Comparison of ENCODE assay signal across 33 cellular contexts in the genomic region with DNA sequence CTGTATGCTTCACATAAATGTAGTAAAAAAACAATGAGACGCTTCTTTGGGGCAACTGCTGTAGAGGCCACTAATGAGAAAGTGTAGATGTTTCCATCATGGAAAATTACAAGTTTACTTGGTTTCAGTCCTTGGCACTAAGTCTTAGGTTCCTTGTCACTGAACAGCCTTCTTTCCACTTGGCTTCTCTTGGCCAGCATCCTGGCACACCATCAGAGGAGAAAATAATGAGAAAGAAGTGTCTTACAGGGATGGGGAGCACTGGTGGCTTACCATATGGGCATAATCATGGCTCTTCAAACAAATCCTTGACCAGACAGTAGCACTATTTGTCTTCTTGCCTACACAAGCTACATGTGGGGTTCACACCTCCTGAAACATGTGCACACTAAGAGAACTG.
"Had no signal": no experiment of that assay in that cellular context is flagged by ENCODE, and none has a peak within 500 bp of the region (broad histone marks: within the 10 kb centered on the region; RNA-seq: fewer than 3 reads in every experiment).

No MANE protein-coding gene starts in this region.

- H3K4me3 ChIP-seq: adrenal gland, body of pancreas, heart left ventricle, left ventricle myocardium inferior, lung, skin epidermis, stomach, uterus had no signal

- H3K27ac ChIP-seq: adrenal gland, body of pancreas, heart left ventricle, left ventricle myocardium inferior, stomach, uterus, WERI-Rb-1 had no signal

- H3K27me3 Mint-ChIP-seq: effector memory CD8-positive, alpha-beta T cell; progenitor cell of endocrine pancreas; T-helper 17 cell; type B pancreatic cell had no signal

- H3K36me3 Mint-ChIP-seq: activated naive CD4-positive, alpha-beta T cell treated with anti-CD3 and anti-CD28 coated beads, Interleukin-2, amount 50 U/mL, for 72 hours had no signal

- ATAC-seq: activated CD4-positive, CD25-positive, alpha-beta regulatory T cell treated with anti-CD3 and anti-CD28 coated beads, Interleukin-2, amount 50 U/mL, for 24 hours; activated naive CD4-positive, alpha-beta T cell treated with anti-CD3 and anti-CD28 coated beads, Interleukin-2, amount 50 U/mL, for 72 hours; body of pancreas; effector memory CD8-positive, alpha-beta T cell; heart left ventricle; sciatic nerve; SK-N-SH treated with all-trans-retinoic acid at 6 μM for 48 hours; T-helper 17 cell had no signal

- DNase-seq: activated CD4-positive, alpha-beta T cell treated with anti-CD3 and anti-CD28 coated beads for 48 hours; activated CD4-positive, alpha-beta T cell treated with anti-CD3 and anti-CD28 coated beads, Interleukin-2, amount 50 U/mL, for 48 hours; activated CD8-positive, alpha-beta memory T cell treated with anti-CD3 and anti-CD28 coated beads, Interleukin-2, amount 50 U/mL, for 48 hours; activated naive CD4-positive, alpha-beta T cell; activated T-cell treated with anti-CD3 and anti-CD28 coated beads, Interleukin-2, amount 50 U/mL, for 48 hours; adrenal gland; aorta; body of pancreas; cerebellar nuclear complex; cortex of kidney; effector memory CD8-positive, alpha-beta T cell; erythroblast; foreskin fibroblast; heart left ventricle; kidney glomerular epithelial cell; left ventricle myocardium inferior; stimulated activated CD4-positive, alpha-beta T cell treated with anti-CD3 and anti-CD28 coated beads, Interleukin-12 subunit alpha, Interleukin-12 subunit beta, amount 100 ng/mL, for 4 hours; stimulated activated CD4-positive, alpha-beta T cell treated with anti-CD3 and anti-CD28 coated beads, Interleukin-4, amount 100 ng/mL, for 1 hour; stomach; T-helper 17 cell; T1000; uterus; WERI-Rb-1 had no signal

- H3K4me3 Mint-ChIP-seq: effector memory CD8-positive, alpha-beta T cell; nephron; T-helper 17 cell; type B pancreatic cell had no signal

- H3K9me3 ChIP-seq: adrenal gland, body of pancreas, heart left ventricle, left ventricle myocardium inferior, stomach, uterus had no signal

- H3K4me1 Mint-ChIP-seq: nephron had no signal

- H3K27ac Mint-ChIP-seq: activated T-helper 2 cell treated with anti-CD3 and anti-CD28 coated beads, Interferon-gamma antibody, Interleukin-2, Interleukin-4, amounts not matched to agents 10 μg/mL and 5 μg/mL and 100 μg/mL, durations not matched to agents 14 hours and 24 hours and 36 hours; nephron; progenitor cell of endocrine pancreas; type B pancreatic cell had no signal

- H3K9me3 Mint-ChIP-seq: activated naive CD4-positive, alpha-beta T cell treated with anti-CD3 and anti-CD28 coated beads, Interleukin-2, amount 50 U/mL, for 72 hours; activated T-helper 2 cell treated with anti-CD3 and anti-CD28 coated beads, Interferon-gamma antibody, Interleukin-2, Interleukin-4, amounts not matched to agents 10 μg/mL and 5 μg/mL and 100 μg/mL, durations not matched to agents 14 hours and 24 hours and 36 hours; effector memory CD8-positive, alpha-beta T cell; nephron; type B pancreatic cell had no signal

- H3K4me1 ChIP-seq: body of pancreas, stomach, uterus had no signal

- H3K27me3 ChIP-seq: adrenal gland, body of pancreas, heart left ventricle, stomach, uterus had no signal

- H3K36me3 ChIP-seq: uterus, WERI-Rb-1 had no signal
